12 cellular contexts compared by ENCODE assay signal in genomic region chr16:70304892-70305448, GRCh38. TPM values are rescaled to one million over a fixed set of nuclear protein-coding genes. Genes with fewer than 3 reads are reported as not detected.
A peak's percentile ranks its signal among the peaks of the same experiment; 100 is the strongest.
DNase-seq lines count a peak whose midpoint lies in the region; ATAC-seq and TF ChIP-seq lines count a peak whose summit lies in the region.
"Had no signal": no experiment of that assay in that cellular context is flagged by ENCODE, and none has a peak within 500 bp of the region (broad histone marks: within the 10 kb centered on the region; RNA-seq: fewer than 3 reads in every experiment).

No MANE protein-coding gene starts in this region.

- no peak overlapping the region for H3K27ac ChIP-seq in CD8-positive, alpha-beta T cell (ENCODE audit: low read depth, low read length)
- no peak overlapping the region for H3K27ac ChIP-seq in naive thymus-derived CD4-positive, alpha-beta T cell (ENCODE audit: low read depth, low read length)

- no peaks in the 10 kb centered on the region for H3K9me3 ChIP-seq in CD8-positive, alpha-beta T cell (ENCODE audit: low read length)
- H3K9me3 ChIP-seq in naive thymus-derived CD4-positive, alpha-beta T cell (ENCODE audit: control insufficient read depth in 2 of 3, low read length in 3 of 3), result no peaks in the 10 kb centered on the region

- H3K9me3 Mint-ChIP-seq in CD8-positive, alpha-beta T cell, result no peaks in the 10 kb centered on the region
- peaks cover 10% of the 10 kb centered on the region for H3K9me3 Mint-ChIP-seq in activated naive CD8-positive, alpha-beta T cell treated with anti-CD3 and anti-CD28 coated beads, Interleukin-2, amount 50 U/mL, for 24 hours
- peaks cover 0 to 17% (median 8%) of the 10 kb centered on the region in 11 donors for H3K9me3 Mint-ChIP-seq in naive thymus-derived CD4-positive, alpha-beta T cell
- H3K9me3 Mint-ChIP-seq in glutamatergic neuron (ENCODE audit: unreplicated experiment), result no peaks in the 10 kb centered on the region

- no peak overlapping the region for H3K4me3 Mint-ChIP-seq in CD8-positive, alpha-beta T cell
- no peak overlapping the region for H3K4me3 Mint-ChIP-seq in activated naive CD8-positive, alpha-beta T cell treated with anti-CD3 and anti-CD28 coated beads, Interleukin-2, amount 50 U/mL, for 24 hours
- H3K4me3 Mint-ChIP-seq in naive thymus-derived CD4-positive, alpha-beta T cell, result peak overlapping the region in 3 of 10 donors; percentile 22 to 38 (median 32)
- H3K4me3 Mint-ChIP-seq in glutamatergic neuron (ENCODE audit: unreplicated experiment), result no peak overlapping the region
- H3K4me3 Mint-ChIP-seq: T-helper 17 cell had no signal

- intact Hi-C loops in CD8-positive, alpha-beta T cell (cut with DNase I, micrococcal nuclease), result no loop called here
- intact Hi-C loops in naive thymus-derived CD4-positive, alpha-beta T cell (cut with micrococcal nuclease), result no loop called here

- H3K27me3 ChIP-seq in CD8-positive, alpha-beta T cell (ENCODE audit: insufficient read depth, low read length), result no peaks in the 10 kb centered on the region
- no peaks in the 10 kb centered on the region for H3K27me3 ChIP-seq in naive thymus-derived CD4-positive, alpha-beta T cell (ENCODE audit: control insufficient read depth in 2 of 2, insufficient read depth in 2 of 2, low read length in 2 of 2)

- peaks cover 33% of the 10 kb centered on the region for H3K36me3 Mint-ChIP-seq in CD8-positive, alpha-beta T cell
- peaks cover 27% of the 10 kb centered on the region for H3K36me3 Mint-ChIP-seq in activated naive CD8-positive, alpha-beta T cell treated with anti-CD3 and anti-CD28 coated beads, Interleukin-2, amount 50 U/mL, for 24 hours (ENCODE audit: low read depth)
- H3K36me3 Mint-ChIP-seq in naive thymus-derived CD4-positive, alpha-beta T cell, result peaks cover 8 to 30% (median 27%) of the 10 kb centered on the region in 5 donors
- H3K36me3 Mint-ChIP-seq in glutamatergic neuron (ENCODE audit: unreplicated experiment), result peaks cover 11% of the 10 kb centered on the region

- peak overlapping the region; percentile 33 for H3K27ac Mint-ChIP-seq in CD8-positive, alpha-beta T cell
- H3K27ac Mint-ChIP-seq in activated naive CD8-positive, alpha-beta T cell treated with anti-CD3 and anti-CD28 coated beads, Interleukin-2, amount 50 U/mL, for 24 hours, result peak overlapping the region; percentile 5
- peak overlapping the region in 8 of 9 donors; percentile 1 to 79 (median 37) for H3K27ac Mint-ChIP-seq in naive thymus-derived CD4-positive, alpha-beta T cell
- H3K27ac Mint-ChIP-seq in glutamatergic neuron (ENCODE audit: unreplicated experiment), result no peak overlapping the region
- H3K27ac Mint-ChIP-seq: T-helper 17 cell had no signal

- DNase-seq in CD8-positive, alpha-beta T cell, result no peak
- DNase-seq in HT-29 (ENCODE audit: low spot score) (peak; percentile 43), NCI-H2107 treated with DMSO at 0.1 percent for 48 hours (lab: John Stamatoyannopoulos, UW; ENCODE audit: unreplicated experiment) (no peak), glutamatergic neuron (no peak)
- no peak for DNase-seq in activated naive CD8-positive, alpha-beta T cell treated with anti-CD3 and anti-CD28 coated beads, Interleukin-2, amount 50 U/mL, for 24 hours
- no peak for DNase-seq in naive thymus-derived CD4-positive, alpha-beta T cell
- DNase-seq: CD4-positive, CD25-positive, alpha-beta regulatory T cell; GF-D8; NCI-H1048; T-helper 17 cell had no signal

- no peak overlapping the region for H3K4me3 ChIP-seq in CD8-positive, alpha-beta T cell (ENCODE audit: low read depth, low read length)
- H3K4me3 ChIP-seq in naive thymus-derived CD4-positive, alpha-beta T cell (ENCODE audit: low read length), result no peak overlapping the region

- H3K4me1 ChIP-seq in CD8-positive, alpha-beta T cell (ENCODE audit: insufficient read depth, low read length), result peaks cover 16% of the 10 kb centered on the region
- no peaks in the 10 kb centered on the region for H3K4me1 ChIP-seq in naive thymus-derived CD4-positive, alpha-beta T cell (ENCODE audit: control insufficient read depth in 2 of 2, insufficient read depth in 2 of 2, low read length in 2 of 2)

- H3K27me3 Mint-ChIP-seq in CD8-positive, alpha-beta T cell (ENCODE audit: low read depth), result no peaks in the 10 kb centered on the region
- H3K27me3 Mint-ChIP-seq in activated naive CD8-positive, alpha-beta T cell treated with anti-CD3 and anti-CD28 coated beads, Interleukin-2, amount 50 U/mL, for 24 hours, result no peaks in the 10 kb centered on the region
- H3K27me3 Mint-ChIP-seq in naive thymus-derived CD4-positive, alpha-beta T cell, result no peaks in the 10 kb centered on the region
- H3K27me3 Mint-ChIP-seq in glutamatergic neuron (ENCODE audit: unreplicated experiment), result no peaks in the 10 kb centered on the region
- H3K27me3 Mint-ChIP-seq: CD4-positive, CD25-positive, alpha-beta regulatory T cell; T-helper 17 cell had no signal

- CTCF ChIA-PET in CD8-positive, alpha-beta T cell (lab: Charles Lee), result no interaction called here
- CTCF ChIA-PET in naive thymus-derived CD4-positive, alpha-beta T cell (lab: Charles Lee), result no interaction called here

- H3K4me1 Mint-ChIP-seq in CD8-positive, alpha-beta T cell (ENCODE audit: low read depth), result peaks cover 49% of the 10 kb centered on the region
- peaks cover 33% of the 10 kb centered on the region for H3K4me1 Mint-ChIP-seq in activated naive CD8-positive, alpha-beta T cell treated with anti-CD3 and anti-CD28 coated beads, Interleukin-2, amount 50 U/mL, for 24 hours
- peaks cover 27 to 56% (median 47%) of the 10 kb centered on the region in 7 donors for H3K4me1 Mint-ChIP-seq in naive thymus-derived CD4-positive, alpha-beta T cell
- H3K4me1 Mint-ChIP-seq in glutamatergic neuron (ENCODE audit: low read depth, unreplicated experiment), result no peaks in the 10 kb centered on the region

- ATAC-seq in CD8-positive, alpha-beta T cell, result no peak
- no peak for ATAC-seq in activated naive CD8-positive, alpha-beta T cell treated with anti-CD3 and anti-CD28 coated beads, Interleukin-2, amount 50 U/mL, for 24 hours
- ATAC-seq in naive thymus-derived CD4-positive, alpha-beta T cell, result no peak
- no peak for ATAC-seq in HG03159 (IDR thresholded peaks at IDR 0.05; ENCODE audit: unreplicated experiment)
- ATAC-seq: Panc1, T-helper 17 cell had no signal

- POLR2A ChIA-PET in CD8-positive, alpha-beta T cell (lab: Charles Lee), result interaction anchor here (0.7 kb wide), 1 partner anchor 1503 kb away, joined by 3 read pairs; no protein-coding TSS in a partner anchor
- POLR2A ChIA-PET in naive thymus-derived CD4-positive, alpha-beta T cell (lab: Charles Lee), result no interaction called here

- H3K36me3 ChIP-seq in CD8-positive, alpha-beta T cell (ENCODE audit: insufficient read depth, low read length), result no peaks in the 10 kb centered on the region
- no peaks in the 10 kb centered on the region for H3K36me3 ChIP-seq in naive thymus-derived CD4-positive, alpha-beta T cell (ENCODE audit: control insufficient read depth in 2 of 3, insufficient read depth in 3 of 3, low read length in 3 of 3)

- no peak for TF ChIP-seq CTCF in CD8-positive, alpha-beta T cell (IDR thresholded peaks at IDR 0.05)
- TF ChIP-seq CTCF in glutamatergic neuron (IDR thresholded peaks at IDR 0.05; ENCODE audit: partially characterized antibody, unreplicated experiment), result no peak

RNA-seq across cellular contexts. Expression of gene DDX19B, which starts 6.0 kb away (rescaled TPM):
- 10 to 100 TPM; 30.5 to 33.1 TPM for total RNA-seq in CD8-positive, alpha-beta T cell
- 42.8 and 43.7 TPM in 2 replicates for total RNA-seq in HT-29 (2014; rRNA removed; shearing (Covaris generic))
- 10 to 100 TPM; 23.6 to 29.9 (median 27.8) TPM for total RNA-seq in naive thymus-derived CD4-positive, alpha-beta T cell
- polyA plus RNA-seq in naive thymus-derived CD4-positive, alpha-beta T cell, result 10 to 100 TPM; 48.4 to 60.5 TPM
- 50.4 TPM for total RNA-seq in glutamatergic neuron (ENCODE audit: unreplicated experiment)

RNA-seq across cellular contexts. Expression of gene AARS1, which starts 15.7 kb away (rescaled TPM):
- 10 to 100 TPM; 10.1 to 10.6 TPM for total RNA-seq in CD8-positive, alpha-beta T cell
- 71.3 and 79.2 TPM in 2 replicates for total RNA-seq in HT-29 (2014; rRNA removed; shearing (Covaris generic))
- 10 to 100 TPM; 24.2 to 96.7 (median 94.0) TPM for total RNA-seq in naive thymus-derived CD4-positive, alpha-beta T cell
- polyA plus RNA-seq in naive thymus-derived CD4-positive, alpha-beta T cell, result 10 to 100 TPM; 39.5 to 60.3 TPM
- total RNA-seq in glutamatergic neuron (ENCODE audit: unreplicated experiment), result 179 TPM

RNA-seq across cellular contexts. Expression of gene DDX19A, which starts 41.7 kb away (rescaled TPM):
- total RNA-seq in CD8-positive, alpha-beta T cell, result 10 to 100 TPM; 54.0 to 62.3 TPM
- total RNA-seq in HT-29 (2014; rRNA removed; shearing (Covaris generic)), result 35.4 and 37.5 TPM in 2 replicates
- total RNA-seq in naive thymus-derived CD4-positive, alpha-beta T cell, result 10 to 100 TPM; 40.2 to 57.9 (median 47.1) TPM
- polyA plus RNA-seq in naive thymus-derived CD4-positive, alpha-beta T cell, result 10 to 100 TPM; 37.4 to 65.0 TPM
- 33.0 TPM for total RNA-seq in glutamatergic neuron (ENCODE audit: unreplicated experiment)

RNA-seq across cellular contexts. Expression of gene EXOSC6, which starts 53.2 kb away (rescaled TPM):
- 10 to 100 TPM; 40.6 to 43.6 TPM for total RNA-seq in CD8-positive, alpha-beta T cell
- 27.5 and 28.5 TPM in 2 replicates for total RNA-seq in HT-29 (2014; rRNA removed; shearing (Covaris generic))
- 10 to 100 TPM; 25.5 to 45.9 (median 36.4) TPM for total RNA-seq in naive thymus-derived CD4-positive, alpha-beta T cell
- 1 to 10 TPM; 7.9 to 8.3 TPM for polyA plus RNA-seq in naive thymus-derived CD4-positive, alpha-beta T cell
- 62.8 TPM for total RNA-seq in glutamatergic neuron (ENCODE audit: unreplicated experiment)
